Comparison of ENCODE assay signal across 24 cellular contexts in genomic region chr14:51879170-51879569, GRCh38. TPM values are rescaled to one million over a fixed set of nuclear protein-coding genes. Genes with fewer than 3 reads are reported as not detected.
DNase-seq lines count a peak whose midpoint lies in the region; ATAC-seq, FAIRE-seq and TF ChIP-seq lines count a peak whose summit lies in the region.
"Had no signal": no experiment of that assay in that cellular context is flagged by ENCODE, and none has a peak within 500 bp of the region (broad histone marks: within the 10 kb centered on the region; RNA-seq: fewer than 3 reads in every experiment).

No MANE protein-coding gene starts in this region.

- no peaks in the 10 kb centered on the region for H3K27me3 Mint-ChIP-seq in stimulated activated naive CD8-positive, alpha-beta T cell treated with anti-CD3 and anti-CD28 coated beads, Interleukin-15, Interleukin-2, amounts not matched to agents 100 ng/mL and 50 ng/mL, for 24 hours
- no peaks in the 10 kb centered on the region for H3K27me3 Mint-ChIP-seq in stimulated activated naive B cell treated with anti-CD40 and anti-IgM and Interleukin-4, amounts not matched to agents 10 μg/mL and 1 μg/mL and 100 μg/mL, for 72 hours

- TF ChIP-seq POLR2A in GM12878 (IDR thresholded peaks at IDR 0.05; ENCODE audit: low read depth, low read length), result no peak

- H3K4me1 Mint-ChIP-seq in stimulated activated naive CD8-positive, alpha-beta T cell treated with anti-CD3 and anti-CD28 coated beads, Interleukin-15, Interleukin-2, amounts not matched to agents 100 ng/mL and 50 ng/mL, for 24 hours (ENCODE audit: low read depth), result peaks cover 81% of the 10 kb centered on the region
- H3K4me1 Mint-ChIP-seq in stimulated activated naive B cell treated with anti-CD40 and anti-IgM and Interleukin-4, amounts not matched to agents 10 μg/mL and 1 μg/mL and 100 μg/mL, for 72 hours, result peaks cover 26 to 72% of the 10 kb centered on the region in 2 donors

- in situ Hi-C loops in GM12878 (cut with MboI), result no loop called here

- H3K36me3 ChIP-seq in GM12878 (ENCODE audit: control insufficient read depth in 2 of 2, insufficient read depth in 2 of 2, low read length in 1 of 2), result no peaks in the 10 kb centered on the region; a peak in 2 of 4 replicates
- H3K36me3 ChIP-seq: ascending aorta, right lobe of liver, SJSA1 had no signal

- TF ChIP-seq RAD21 in GM12878 (IDR thresholded peaks at IDR 0.05; ENCODE audit: insufficient read depth, low read depth, low read length), result no peak

- H3K27me3 ChIP-seq in GM12878 (replicated peaks in 1 of 2; ENCODE audit: control insufficient read depth in 2 of 2, insufficient read depth in 2 of 2, low read length in 1 of 2), result no peaks in the 10 kb centered on the region
- H3K27me3 ChIP-seq: ascending aorta, right lobe of liver, SJSA1 had no signal

- H3K4me2 ChIP-seq in GM12878 (ENCODE audit: control insufficient read depth, insufficient read depth), result peak overlapping the region; percentile 25
- H3K4me2 ChIP-seq: A549, PC-9 had no signal

- H3K79me2 ChIP-seq in GM12878 (ENCODE audit: control insufficient read depth, insufficient read depth, low read length), result peaks cover 43% of the 10 kb centered on the region

- DNase-seq in stimulated activated naive CD8-positive, alpha-beta T cell treated with anti-CD3 and anti-CD28 coated beads, Interleukin-15, Interleukin-2, amounts not matched to agents 100 U/mL and 50 U/mL, for 24 hours, result no peak
- DNase-seq in GM12878 (ENCODE audit: low read depth, low spot score), result no peak
- DNase-seq in stimulated activated naive B cell treated with anti-CD40 and anti-IgM and Interleukin-4, amounts not matched to agents 10 μg/mL and 1 μg/mL and 100 μg/mL, for 72 hours, result no peak
- no peak for DNase-seq in SIG-M5 (lab: John Stamatoyannopoulos, UW)
- no peak for DNase-seq in cardiac septum (ENCODE audit: low spot score)
- no peak for DNase-seq in DMS114 treated with DMSO at 0.1 percent for 48 hours (lab: John Stamatoyannopoulos, UW; ENCODE audit: unreplicated experiment)
- DNase-seq: activated CD4-positive, alpha-beta T cell treated with anti-CD3 and anti-CD28 coated beads, Interleukin-2, amount 50 U/mL, for 4 hours; activated naive CD4-positive, alpha-beta T cell treated with Interleukin-2 at 50 U/mL for 16 hours; C1 segment of cervical spinal cord; DMS53; KG1; kidney glomerular epithelial cell; mammary epithelial cell; NCI-H1694 treated with DMSO at 0.1 percent for 48 hours; PC-9; right lobe of liver had no signal

- peaks cover 35% of the 10 kb centered on the region for H3K4me1 ChIP-seq in GM12878 (ENCODE audit: control insufficient read depth, insufficient read depth, low read length)
- H3K4me1 ChIP-seq: ascending aorta, right lobe of liver had no signal

- no peak for FAIRE-seq in GM12878 (lab: Jason Lieb, UNC)
- FAIRE-seq: A549, frontal cortex had no signal

- H3K4me3 ChIP-seq in GM12878, result no peak overlapping the region
- H3K4me3 ChIP-seq: A549, ascending aorta, PC-9, right lobe of liver, SJSA1 had no signal

- SMC1A ChIA-PET in GM12878 (lab: Charles Lee; ENCODE audit: uncharacterized antibody, unreplicated experiment), result interaction anchor here (0.7 to 12.2 kb wide), 5 partner anchors 11 to 89 kb away, joined by 4 to 254 read pairs (median 5); partner anchors contain the start of gene GNG2

- peak; percentile 41 to 44; a peak in 2 of 4 replicates for TF ChIP-seq EP300 in GM12878 (IDR thresholded peaks at IDR 0.05; ENCODE audit: borderline replicate concordance in 1 of 2, control insufficient read depth in 1 of 2, low read depth in 2 of 2, low read length in 2 of 2)

- no peak overlapping the region for H3K9ac ChIP-seq in GM12878 (ENCODE audit: control insufficient read depth, insufficient read depth, low read length)

- peaks cover 48% of the 10 kb centered on the region for H3K36me3 Mint-ChIP-seq in stimulated activated naive CD8-positive, alpha-beta T cell treated with anti-CD3 and anti-CD28 coated beads, Interleukin-15, Interleukin-2, amounts not matched to agents 100 ng/mL and 50 ng/mL, for 24 hours (ENCODE audit: low read depth)
- H3K36me3 Mint-ChIP-seq in stimulated activated naive B cell treated with anti-CD40 and anti-IgM and Interleukin-4, amounts not matched to agents 10 μg/mL and 1 μg/mL and 100 μg/mL, for 72 hours, result peaks cover 5 to 29% of the 10 kb centered on the region in 2 donors

- H2AFZ ChIP-seq in GM12878 (ENCODE audit: control insufficient read depth, low read depth, low read length), result no peak overlapping the region
- H2AFZ ChIP-seq: PC-9 had no signal

- H3K4me3 Mint-ChIP-seq in stimulated activated naive CD8-positive, alpha-beta T cell treated with anti-CD3 and anti-CD28 coated beads, Interleukin-15, Interleukin-2, amounts not matched to agents 100 ng/mL and 50 ng/mL, for 24 hours, result no peak overlapping the region
- H3K4me3 Mint-ChIP-seq in stimulated activated naive B cell treated with anti-CD40 and anti-IgM and Interleukin-4, amounts not matched to agents 10 μg/mL and 1 μg/mL and 100 μg/mL, for 72 hours, result peak overlapping the region in 1 of 2 donors; percentile 26
- H3K4me3 Mint-ChIP-seq: T-helper 1 cell treated with Interleukin-12 subunit alpha and Interleukin-12 subunit beta and Interleukin-4 antibody, amounts not matched to agents 30 μg/mL and 1 μg/mL, for 36 hours had no signal

- RAD21 ChIA-PET in GM12878 (lab: Charles Lee; ENCODE audit: unreplicated experiment), result interaction anchor here (0.9 to 12.0 kb wide), 2 partner anchors 11 to 32 kb away, joined by 3 to 197 read pairs; partner anchors contain the start of gene GNG2

- POLR2A ChIA-PET in GM12878 (lab: Charles Lee), result interaction anchor here (0.7 to 0.9 kb wide), 2 partner anchors 10 to 32 kb away, joined by 3 to 4 read pairs; no protein-coding TSS in a partner anchor

- TF ChIP-seq CTCF in GM12878 (IDR thresholded peaks at IDR 0.05 in 2 of 3, conservative IDR thresholded peaks at IDR 0.05 in 1 of 3; ENCODE audit: control insufficient read depth in 2 of 3, extremely low read depth in 1 of 3, insufficient read depth in 1 of 3, low read depth in 3 of 3, low read length in 3 of 3), result no peak

- H3K27ac Mint-ChIP-seq in stimulated activated naive CD8-positive, alpha-beta T cell treated with anti-CD3 and anti-CD28 coated beads, Interleukin-15, Interleukin-2, amounts not matched to agents 100 ng/mL and 50 ng/mL, for 24 hours, result peak overlapping the region; percentile 43
- H3K27ac Mint-ChIP-seq in stimulated activated naive B cell treated with anti-CD40 and anti-IgM and Interleukin-4, amounts not matched to agents 10 μg/mL and 1 μg/mL and 100 μg/mL, for 72 hours, result peak overlapping the region; percentile 81
- H3K27ac Mint-ChIP-seq: T-helper 1 cell treated with Interleukin-12 subunit alpha and Interleukin-12 subunit beta and Interleukin-4 antibody, amounts not matched to agents 30 μg/mL and 1 μg/mL, for 36 hours had no signal

- H3K9me3 Mint-ChIP-seq in stimulated activated naive CD8-positive, alpha-beta T cell treated with anti-CD3 and anti-CD28 coated beads, Interleukin-15, Interleukin-2, amounts not matched to agents 100 ng/mL and 50 ng/mL, for 24 hours, result no peaks in the 10 kb centered on the region
- H3K9me3 Mint-ChIP-seq in stimulated activated naive B cell treated with anti-CD40 and anti-IgM and Interleukin-4, amounts not matched to agents 10 μg/mL and 1 μg/mL and 100 μg/mL, for 72 hours, result no peaks in the 10 kb centered on the region
- H3K9me3 Mint-ChIP-seq: T-helper 1 cell treated with Interleukin-12 subunit alpha and Interleukin-12 subunit beta and Interleukin-4 antibody, amounts not matched to agents 30 μg/mL and 1 μg/mL, for 36 hours had no signal

- intact Hi-C loops in GM12878 (cut with micrococcal nuclease; ENCODE audit: unreplicated experiment) (no loop called here), cardiac septum (cut with DNase I) (no loop called here)

- TSS peak; percentile 9 for BruUV-seq in GM12878 (replicated peaks; lab: Mats Ljungman, UMichigan)

- H3K9me3 ChIP-seq in GM12878 (replicated peaks; ENCODE audit: control insufficient read depth, insufficient read depth, low read length), result peaks cover 4% of the 10 kb centered on the region; the same call in 2 of the 3 replicates
- H3K9me3 ChIP-seq: A549, ascending aorta, right lobe of liver, SJSA1 had no signal

- ATAC-seq in stimulated activated naive CD8-positive, alpha-beta T cell treated with anti-CD3 and anti-CD28 coated beads, Interleukin-15, Interleukin-2, amounts not matched to agents 100 U/mL and 50 U/mL, for 24 hours, result no peak
- ATAC-seq in HG02759 (IDR thresholded peaks at IDR 0.05; ENCODE audit: unreplicated experiment), result peak; percentile 63
- peak; percentile 62 for ATAC-seq in GM12878
- peak; percentile 76 to 77 for ATAC-seq in stimulated activated naive B cell treated with anti-CD40 and anti-IgM and Interleukin-4, amounts not matched to agents 10 μg/mL and 1 μg/mL and 100 μg/mL, for 72 hours (replicated peaks)
- ATAC-seq: A549, esophagus mucosa had no signal

- H4K20me1 ChIP-seq in GM12878 (ENCODE audit: control insufficient read depth, insufficient read depth), result no peaks in the 10 kb centered on the region

- H3K27ac ChIP-seq in GM12878 (ENCODE audit: control insufficient read depth, insufficient read depth), result peak overlapping the region; percentile 57
- H3K27ac ChIP-seq: A549, ascending aorta, PC-9, right lobe of liver, SJSA1 had no signal

- WGBS in GM12878 (ENCODE audit: insufficient coverage, insufficient replicate concordance, low lambda C conversion rate, missing lambda C conversion rate), result 0% methylated on average over 1 of the region's 1 CpG

- CTCF ChIA-PET in GM12878 (lab: Yijun Ruan, JAX), result interaction anchor here (0.6 to 1.0 kb wide), 3 partner anchors 10 to 100 kb away, joined by 3 read pairs; no protein-coding TSS in a partner anchor

TF ChIP-seq in GM12878, 131 proteins besides CTCF, POLR2A, EP300 and RAD21 (continues in another document):
- peak; percentile 71; the same call in 1 of the 2 replicates for TF ChIP-seq NFIC (IDR thresholded peaks at IDR 0.05; ENCODE audit: low read depth, low read length)

RNA-seq across cellular contexts. Expression of gene GNG2, which starts 18.8 kb away (rescaled TPM):
- total RNA-seq in GM12878 (2013; cell fraction: nucleolus; rRNA removed), result 73.6 and 83.0 TPM in 2 replicates
- total RNA-seq in GM12878 (2014; rRNA removed) (63.5 and 80.8 TPM in 2 replicates), GM12878 (2014; rRNA removed; fragmentation: Illumina TruSeq; extraction: Trizol) (86.5 and 91.9 TPM in 2 replicates), GM12878 (2021) (103 and 107 TPM in 2 replicates), cardiac septum (7.0 TPM)
- 19.7 TPM for polyA plus RNA-seq in GM12878 (2011; ENCODE audit: low read depth)
- polyA plus RNA-seq in GM12878 (2011; rRNA removed) (62.2 and 80.3 TPM in 2 replicates), GM12878 (2014; fragmentation: Illumina TruSeq; extraction: Trizol) (114 and 139 TPM in 2 replicates), GM12878 (2014; fragmentation: Nextera tagmentation; extraction: Ambion mirVana) (10 to 100 TPM; 31.6 to 42.0 TPM), GM12878 (2014; rRNA removed) (78.6 and 84.7 TPM in 2 replicates), GM12878 (2016; fragmentation: Nextera tagmentation; extraction: Ambion mirVana) (10 to 100 TPM; 63.4 to 69.2 TPM)
- 28.3 and 31.9 TPM in 2 replicates for polyA plus RNA-seq in GM12878 (2011; cell fraction: cytosol; rRNA removed)
- polyA plus RNA-seq in GM12878 (2011; cell fraction: nucleus; rRNA removed), result 12.3 and 13.8 TPM in 2 replicates
- polyA plus RNA-seq in GM12878 (2012), result 40.5 and 43.9 TPM in 2 replicates
- polyA minus RNA-seq in GM12878 (2011; rRNA and poly(A)+ RNA removed), result 38.2 and 38.9 TPM in 2 replicates
- 12.3 and 14.1 TPM in 2 replicates for polyA minus RNA-seq in GM12878 (2011; cell fraction: cytosol; rRNA and poly(A)+ RNA removed)
- polyA minus RNA-seq in GM12878 (2011; cell fraction: nucleus; rRNA and poly(A)+ RNA removed), result 11.2 and 18.9 TPM in 2 replicates
